2 cellular contexts compared by ENCODE assay signal in the genomic region with DNA sequence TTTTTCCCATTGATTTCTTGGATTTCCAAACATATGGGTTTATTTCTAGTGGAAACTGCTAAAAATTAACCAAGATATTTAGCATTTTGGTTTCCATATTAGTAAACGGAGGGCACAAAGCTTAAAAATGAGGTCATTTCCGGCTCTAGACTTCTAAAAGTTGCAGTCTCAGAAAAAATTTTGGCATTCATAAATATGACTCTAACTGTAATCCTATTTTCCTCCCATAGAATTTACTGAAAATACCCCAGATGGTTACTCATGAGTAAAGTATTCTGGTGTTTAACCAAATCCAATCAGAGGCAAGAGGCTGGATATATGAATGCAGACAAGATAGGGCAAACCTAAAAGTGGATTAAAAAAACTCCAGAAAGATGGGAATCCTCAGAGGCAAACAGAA.
TF ChIP-seq lines count a peak whose summit lies in the region.

No MANE protein-coding gene starts in this region.

TF ChIP-seq in IMR-90, 13 proteins besides CTCF, POLR2A, EP300 and RAD21:
- TF ChIP-seq, protein P1, sequence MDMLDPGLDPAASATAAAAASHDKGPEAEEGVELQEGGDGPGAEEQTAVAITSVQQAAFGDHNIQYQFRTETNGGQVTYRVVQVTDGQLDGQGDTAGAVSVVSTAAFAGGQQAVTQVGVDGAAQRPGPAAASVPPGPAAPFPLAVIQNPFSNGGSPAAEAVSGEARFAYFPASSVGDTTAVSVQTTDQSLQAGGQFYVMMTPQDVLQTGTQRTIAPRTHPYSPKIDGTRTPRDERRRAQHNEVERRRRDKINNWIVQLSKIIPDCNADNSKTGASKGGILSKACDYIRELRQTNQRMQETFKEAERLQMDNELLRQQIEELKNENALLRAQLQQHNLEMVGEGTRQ (IDR thresholded peaks at IDR 0.05; ENCODE audit: low read depth, low read length) = no peak
- TF ChIP-seq CEBPB (IDR thresholded peaks at IDR 0.05; ENCODE audit: low read depth, low read length) = no peak
- TF ChIP-seq, protein P2, sequence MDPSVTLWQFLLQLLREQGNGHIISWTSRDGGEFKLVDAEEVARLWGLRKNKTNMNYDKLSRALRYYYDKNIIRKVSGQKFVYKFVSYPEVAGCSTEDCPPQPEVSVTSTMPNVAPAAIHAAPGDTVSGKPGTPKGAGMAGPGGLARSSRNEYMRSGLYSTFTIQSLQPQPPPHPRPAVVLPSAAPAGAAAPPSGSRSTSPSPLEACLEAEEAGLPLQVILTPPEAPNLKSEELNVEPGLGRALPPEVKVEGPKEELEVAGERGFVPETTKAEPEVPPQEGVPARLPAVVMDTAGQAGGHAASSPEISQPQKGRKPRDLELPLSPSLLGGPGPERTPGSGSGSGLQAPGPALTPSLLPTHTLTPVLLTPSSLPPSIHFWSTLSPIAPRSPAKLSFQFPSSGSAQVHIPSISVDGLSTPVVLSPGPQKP (IDR thresholded peaks at IDR 0.05; ENCODE audit: borderline replicate concordance, low read depth, low read length) = no peak
- TF ChIP-seq RFX5 (IDR thresholded peaks at IDR 0.05; ENCODE audit: low read depth, low read length) = no peak
- TF ChIP-seq BHLHE40 (IDR thresholded peaks at IDR 0.05; ENCODE audit: low read depth, low read length) = no peak
- peak; percentile 32 for TF ChIP-seq MAFK (IDR thresholded peaks at IDR 0.05; ENCODE audit: low read depth, low read length)
- TF ChIP-seq FOS (IDR thresholded peaks at IDR 0.05; ENCODE audit: low read depth, low read length) = peak; percentile 37; the same call in 1 of the 2 replicates

TF ChIP-seq in GM12878, 131 proteins besides CTCF, POLR2A, EP300 and RAD21:
- peak; percentile 24; the same call in 1 of the 2 replicates for TF ChIP-seq JUNB (IDR thresholded peaks at IDR 0.05)
- TF ChIP-seq, protein P3, sequence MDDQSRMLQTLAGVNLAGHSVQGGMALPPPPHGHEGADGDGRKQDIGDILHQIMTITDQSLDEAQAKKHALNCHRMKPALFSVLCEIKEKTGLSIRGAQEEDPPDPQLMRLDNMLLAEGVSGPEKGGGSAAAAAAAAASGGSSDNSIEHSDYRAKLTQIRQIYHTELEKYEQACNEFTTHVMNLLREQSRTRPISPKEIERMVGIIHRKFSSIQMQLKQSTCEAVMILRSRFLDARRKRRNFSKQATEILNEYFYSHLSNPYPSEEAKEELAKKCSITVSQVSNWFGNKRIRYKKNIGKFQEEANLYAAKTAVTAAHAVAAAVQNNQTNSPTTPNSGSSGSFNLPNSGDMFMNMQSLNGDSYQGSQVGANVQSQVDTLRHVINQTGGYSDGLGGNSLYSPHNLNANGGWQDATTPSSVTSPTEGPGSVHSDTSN (IDR thresholded peaks at IDR 0.05; ENCODE audit: insufficient replicate concordance, low read depth, low read length) = no peak
